In the genomic region with DNA sequence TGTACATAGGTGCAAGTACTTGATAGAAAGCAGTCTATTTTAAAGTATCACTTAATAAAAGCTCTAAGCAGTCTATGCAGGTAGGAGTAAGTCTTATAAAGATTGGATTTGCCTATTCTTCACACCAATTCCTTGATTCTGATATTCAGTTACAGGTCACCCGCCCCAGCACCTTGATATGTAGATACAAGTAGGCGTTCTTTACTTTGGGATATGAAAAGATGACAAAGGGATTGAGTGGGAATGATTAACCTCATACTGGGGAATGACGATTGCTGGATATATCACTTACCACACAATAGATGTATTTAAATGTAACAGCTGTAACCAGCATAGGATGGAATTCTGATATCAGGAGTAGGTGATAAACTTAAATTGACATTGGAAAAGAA, we compare ENCODE assay signal across 27 cellular contexts. TPM values are rescaled to one million over a fixed set of nuclear protein-coding genes. Genes with fewer than 3 reads are reported as not detected.
A peak's percentile ranks its signal among the peaks of the same experiment; 100 is the strongest.
DNase-seq lines count a peak whose midpoint lies in the region; ATAC-seq, FAIRE-seq and TF ChIP-seq lines count a peak whose summit lies in the region.
"Had no signal": no experiment of that assay in that cellular context is flagged by ENCODE, and none has a peak within 500 bp of the region (broad histone marks: within the 10 kb centered on the region; RNA-seq: fewer than 3 reads in every experiment).

No MANE protein-coding gene starts in this region.

- H4K20me1 ChIP-seq in endothelial cell of umbilical vein (replicated peaks; ENCODE audit: control insufficient read depth, extremely low read depth, insufficient read depth, low read length) = no peaks in the 10 kb centered on the region
- H4K20me1 ChIP-seq: BLaER1 treated with 17β-estradiol and CSF1 and Interleukin-3, amounts not matched to agents 10 nM and 100 nM had no signal

- no peak overlapping the region for H2AFZ ChIP-seq in endothelial cell of umbilical vein (ENCODE audit: low read depth, low read length)

- H3K36me3 ChIP-seq in endothelial cell of umbilical vein (ENCODE audit: control insufficient read depth in 2 of 2, extremely low read depth in 1 of 2, insufficient read depth in 2 of 2, low read length in 2 of 2) = no peaks in the 10 kb centered on the region
- H3K36me3 ChIP-seq: BE2C; BLaER1 treated with 17β-estradiol and CSF1 and Interleukin-3, amounts not matched to agents 10 nM and 100 nM; HAP-1 had no signal

- no peaks in the 10 kb centered on the region for H3K27me3 ChIP-seq in endothelial cell of umbilical vein (ENCODE audit: control insufficient read depth in 2 of 2, insufficient read depth in 2 of 2, low read length in 2 of 2)
- H3K27me3 ChIP-seq: BE2C; BLaER1 treated with 17β-estradiol and CSF1 and Interleukin-3, amounts not matched to agents 10 nM and 100 nM had no signal

- peaks cover 30% of the 10 kb centered on the region for H3K36me3 Mint-ChIP-seq in activated CD8-positive, alpha-beta memory T cell treated with anti-CD3 and anti-CD28 coated beads, Interleukin-2, amount 10 ng/mL, durations not matched to agents 7 days and 5 days
- H3K36me3 Mint-ChIP-seq in activated T-helper 1 cell treated with anti-CD3 and anti-CD28 coated beads, Interleukin-12 subunit alpha, Interleukin-12 subunit beta, Interleukin-2, Interleukin-4 antibody, amounts not matched to agents 30 ng/mL and 10 ng/mL and 1 ng/mL, durations not matched to agents 14 hours and 24 hours and 36 hours (ENCODE audit: low read depth) = peaks cover 10% of the 10 kb centered on the region

- no peak for TF ChIP-seq CTCF in endothelial cell of umbilical vein (IDR thresholded peaks at IDR 0.05; ENCODE audit: extremely low read depth in 1 of 2, insufficient read depth in 1 of 2, low read depth in 1 of 2, low read length in 2 of 2)

- peaks cover 41% of the 10 kb centered on the region for H3K4me1 Mint-ChIP-seq in activated CD8-positive, alpha-beta memory T cell treated with anti-CD3 and anti-CD28 coated beads, Interleukin-2, amount 10 ng/mL, durations not matched to agents 7 days and 5 days
- peaks cover 37% of the 10 kb centered on the region for H3K4me1 Mint-ChIP-seq in activated T-helper 1 cell treated with anti-CD3 and anti-CD28 coated beads, Interleukin-12 subunit alpha, Interleukin-12 subunit beta, Interleukin-2, Interleukin-4 antibody, amounts not matched to agents 30 ng/mL and 10 ng/mL and 1 ng/mL, durations not matched to agents 14 hours and 24 hours and 36 hours (ENCODE audit: low read depth)

- no peak for DNase-seq in activated CD8-positive, alpha-beta memory T cell treated with anti-CD3 and anti-CD28 coated beads, Interleukin-2, amount 10 ng/mL, durations not matched to agents 7 days and 5 days
- no peak for DNase-seq in activated CD8-positive, alpha-beta memory T cell treated with anti-CD3 and anti-CD28 coated beads, Interleukin-2, amount 50 U/mL, for 4 hours
- DNase-seq in activated T-helper 1 cell treated with anti-CD3 and anti-CD28 coated beads, Interleukin-12 subunit alpha, Interleukin-12 subunit beta, Interleukin-2, Interleukin-4 antibody, amounts not matched to agents 30 ng/mL and 10 ng/mL and 1 ng/mL, durations not matched to agents 14 hours and 24 hours and 36 hours (ENCODE audit: low spot score) = no peak
- DNase-seq in endothelial cell of umbilical vein (ENCODE audit: low read depth, low spot score) (no peak), putamen (ENCODE audit: low spot score) (peak; percentile 64)
- DNase-seq: 8988T; ACHN; AML-193; BE2C; Calu3; CD4-positive, alpha-beta T cell; CD8-positive, alpha-beta memory T cell; DMS53; DMS79 treated with DMSO at 0.1 percent for 48 hours; GF-D8; GOT3 had no signal

- POLR2A ChIA-PET in endothelial cell of umbilical vein (lab: Charles Lee) = no interaction called here

- peak overlapping the region; percentile 55 for H3K4me2 ChIP-seq in endothelial cell of umbilical vein (ENCODE audit: insufficient read depth, low read length)
- H3K4me2 ChIP-seq: A549 had no signal

- no peaks in the 10 kb centered on the region for H3K9me3 ChIP-seq in endothelial cell of umbilical vein (replicated peaks; ENCODE audit: control insufficient read depth, insufficient read depth, low read length)
- H3K9me3 ChIP-seq: A549; BE2C; BLaER1 treated with 17β-estradiol and CSF1 and Interleukin-3, amounts not matched to agents 10 nM and 100 nM; HAP-1 had no signal

- no peaks in the 10 kb centered on the region for H3K9me1 ChIP-seq in endothelial cell of umbilical vein (replicated peaks; ENCODE audit: control insufficient read depth, extremely low read depth, insufficient read depth, low read length)

- intact Hi-C loops in activated T-helper 1 cell treated with anti-CD3 and anti-CD28 coated beads, Interleukin-12 subunit alpha, Interleukin-12 subunit beta, Interleukin-2, Interleukin-4 antibody, amounts not matched to agents 30 ng/mL and 10 ng/mL and 1 ng/mL, durations not matched to agents 14 hours and 24 hours and 36 hours (cut with micrococcal nuclease) = loop anchor here (1.0 to 5.0 kb wide), 6 partner anchors 15 to 256 kb away; partner anchors contain the start of genes HHLA2 and IFT57
- intact Hi-C loops in endothelial cell of umbilical vein (cut with micrococcal nuclease) = loop anchor here (2.0 to 10.0 kb wide), 3 partner anchors 131 to 253 kb away; partner anchors contain the start of gene CD47

- H3K27ac Mint-ChIP-seq in activated CD8-positive, alpha-beta memory T cell treated with anti-CD3 and anti-CD28 coated beads, Interleukin-2, amount 10 ng/mL, durations not matched to agents 7 days and 5 days = peak overlapping the region; percentile 77
- peak overlapping the region; percentile 59 for H3K27ac Mint-ChIP-seq in activated T-helper 1 cell treated with anti-CD3 and anti-CD28 coated beads, Interleukin-12 subunit alpha, Interleukin-12 subunit beta, Interleukin-2, Interleukin-4 antibody, amounts not matched to agents 30 ng/mL and 10 ng/mL and 1 ng/mL, durations not matched to agents 14 hours and 24 hours and 36 hours
- H3K27ac Mint-ChIP-seq: CD14-positive monocyte; CD4-positive, alpha-beta T cell; HFFc6 had no signal

- FAIRE-seq in endothelial cell of umbilical vein (lab: Jason Lieb, UNC) = no peak
- FAIRE-seq: H54 had no signal

- CTCF ChIA-PET in activated CD8-positive, alpha-beta memory T cell treated with anti-CD3 and anti-CD28 coated beads, Interleukin-2, amount 10 ng/mL, durations not matched to agents 7 days and 5 days (lab: Charles Lee) = interaction anchor here (0.8 to 1.4 kb wide), 4 partner anchors 23 to 134 kb away, joined by 3 to 6 read pairs (median 3); partner anchors contain the start of gene IFT57
- CTCF ChIA-PET in endothelial cell of umbilical vein (lab: Charles Lee) = interaction anchor here (1.2 to 1.4 kb wide), 3 partner anchors 190 to 667 kb away, joined by 3 read pairs; no protein-coding TSS in a partner anchor

- H3K27me3 Mint-ChIP-seq in activated CD8-positive, alpha-beta memory T cell treated with anti-CD3 and anti-CD28 coated beads, Interleukin-2, amount 10 ng/mL, durations not matched to agents 7 days and 5 days = peaks cover 5% of the 10 kb centered on the region
- peaks cover 6% of the 10 kb centered on the region for H3K27me3 Mint-ChIP-seq in activated T-helper 1 cell treated with anti-CD3 and anti-CD28 coated beads, Interleukin-12 subunit alpha, Interleukin-12 subunit beta, Interleukin-2, Interleukin-4 antibody, amounts not matched to agents 30 ng/mL and 10 ng/mL and 1 ng/mL, durations not matched to agents 14 hours and 24 hours and 36 hours (ENCODE audit: insufficient read depth)

- no peak overlapping the region for H3K4me3 Mint-ChIP-seq in activated CD8-positive, alpha-beta memory T cell treated with anti-CD3 and anti-CD28 coated beads, Interleukin-2, amount 10 ng/mL, durations not matched to agents 7 days and 5 days
- H3K4me3 Mint-ChIP-seq in activated T-helper 1 cell treated with anti-CD3 and anti-CD28 coated beads, Interleukin-12 subunit alpha, Interleukin-12 subunit beta, Interleukin-2, Interleukin-4 antibody, amounts not matched to agents 30 ng/mL and 10 ng/mL and 1 ng/mL, durations not matched to agents 14 hours and 24 hours and 36 hours = no peak overlapping the region
- H3K4me3 Mint-ChIP-seq: CD14-positive monocyte; CD4-positive, alpha-beta T cell; CD8-positive, alpha-beta memory T cell; HFFc6 had no signal

- peak overlapping the region; percentile 36 for H3K27ac ChIP-seq in endothelial cell of umbilical vein (ENCODE audit: insufficient read depth, low read depth, low read length)
- H3K27ac ChIP-seq: A549; BLaER1 treated with 17β-estradiol and CSF1 and Interleukin-3, amounts not matched to agents 10 nM and 100 nM had no signal

- H3K4me1 ChIP-seq in endothelial cell of umbilical vein (ENCODE audit: control insufficient read depth, extremely low read depth, insufficient read depth, low read length) = peaks cover 15% of the 10 kb centered on the region
- H3K4me1 ChIP-seq: A549, BE2C, HAP-1 had no signal

- no peaks in the 10 kb centered on the region for H3K9me3 Mint-ChIP-seq in activated CD8-positive, alpha-beta memory T cell treated with anti-CD3 and anti-CD28 coated beads, Interleukin-2, amount 10 ng/mL, durations not matched to agents 7 days and 5 days (ENCODE audit: low read depth)
- H3K9me3 Mint-ChIP-seq in activated T-helper 1 cell treated with anti-CD3 and anti-CD28 coated beads, Interleukin-12 subunit alpha, Interleukin-12 subunit beta, Interleukin-2, Interleukin-4 antibody, amounts not matched to agents 30 ng/mL and 10 ng/mL and 1 ng/mL, durations not matched to agents 14 hours and 24 hours and 36 hours = peaks cover 6% of the 10 kb centered on the region
- H3K9me3 Mint-ChIP-seq: CD14-positive monocyte; CD4-positive, alpha-beta T cell; HFFc6 had no signal

- H3K4me3 ChIP-seq in endothelial cell of umbilical vein (replicated peaks in 1 of 3; ENCODE audit: insufficient read depth in 1 of 3, low read depth in 1 of 3, low read length in 3 of 3) = no peak overlapping the region
- H3K4me3 ChIP-seq: A549; BLaER1 treated with 17β-estradiol and CSF1 and Interleukin-3, amounts not matched to agents 10 nM and 100 nM; HAP-1 had no signal

- no peak for TF ChIP-seq POLR2A in endothelial cell of umbilical vein (IDR thresholded peaks at IDR 0.05; ENCODE audit: low read depth, low read length)

- H3K9ac ChIP-seq in endothelial cell of umbilical vein (replicated peaks; ENCODE audit: extremely low read depth, insufficient read depth, low read length) = no peak overlapping the region
- H3K9ac ChIP-seq: BLaER1 treated with 17β-estradiol and CSF1 and Interleukin-3, amounts not matched to agents 10 nM and 100 nM had no signal

- dilution Hi-C loops in endothelial cell of umbilical vein (cut with MboI; ENCODE audit: extremely low pct_ligation_motif_present, low sequenced_read_pairs) = no loop called here

- H3K79me2 ChIP-seq in endothelial cell of umbilical vein (ENCODE audit: control insufficient read depth, insufficient read depth, low read length) = no peaks in the 10 kb centered on the region

- ATAC-seq in activated CD8-positive, alpha-beta memory T cell treated with anti-CD3 and anti-CD28 coated beads, Interleukin-2, amount 10 ng/mL, durations not matched to agents 7 days and 5 days = no peak
- ATAC-seq in GM19397 (IDR thresholded peaks at IDR 0.05; ENCODE audit: unreplicated experiment) = no peak
- ATAC-seq in GM21423 (IDR thresholded peaks at IDR 0.05; ENCODE audit: unreplicated experiment) = no peak
- no peak for ATAC-seq in HG02623 (IDR thresholded peaks at IDR 0.05; ENCODE audit: unreplicated experiment)
- ATAC-seq: A549 had no signal

- no TSS peak for BruUV-seq in endothelial cell of umbilical vein (replicated peaks; lab: Mats Ljungman, UMichigan)

RNA-seq across cellular contexts. Expression of gene HHLA2, which starts 47.1 kb away (rescaled TPM):
- 1 to 10 TPM; 5.2 to 9.4 TPM for total RNA-seq in activated CD8-positive, alpha-beta memory T cell treated with anti-CD3 and anti-CD28 coated beads, Interleukin-2, amount 10 ng/mL, durations not matched to agents 7 days and 5 days
- total RNA-seq in activated T-helper 1 cell treated with anti-CD3 and anti-CD28 coated beads, Interleukin-12 subunit alpha, Interleukin-12 subunit beta, Interleukin-2, Interleukin-4 antibody, amounts not matched to agents 30 ng/mL and 10 ng/mL and 1 ng/mL, durations not matched to agents 14 hours and 24 hours and 36 hours = 1.2 and 1.3 TPM in 2 replicates
- total RNA-seq in endothelial cell of umbilical vein = not detected in 2 replicates
- polyA plus RNA-seq in endothelial cell of umbilical vein = not detected in 2 replicates
- polyA plus RNA-seq in endothelial cell of umbilical vein (2011; cell fraction: cytosol; rRNA removed) = not detected in 2 replicates
- polyA plus RNA-seq in endothelial cell of umbilical vein (2011; cell fraction: nucleus; rRNA removed) = not detected in 2 replicates
- polyA plus RNA-seq in endothelial cell of umbilical vein (2012) = not detected in 2 replicates
- not detected in 2 replicates for polyA minus RNA-seq in endothelial cell of umbilical vein
- not detected for polyA minus RNA-seq in endothelial cell of umbilical vein (2011; cell fraction: cytosol; rRNA and poly(A)+ RNA removed)
- not detected in 2 replicates for polyA minus RNA-seq in endothelial cell of umbilical vein (2011; cell fraction: nucleus; rRNA and poly(A)+ RNA removed)
- total RNA-seq: Daoy, G401, HFFc6 had no signal
